Comparison of ENCODE assay signal across 1 cellular context in genomic region chr6:4405609-4406212, GRCh38.
TF ChIP-seq lines count a peak whose summit lies in the region.

No MANE protein-coding gene starts in this region.

TF ChIP-seq in K562, 482 proteins besides CTCF, POLR2A, EP300 and RAD21 (continued from another document):
- no peak for TF ChIP-seq BCLAF1 (IDR thresholded peaks at IDR 0.05; ENCODE audit: borderline replicate concordance in 1 of 2, control insufficient read depth in 1 of 2, low read depth in 2 of 2, low read length in 1 of 2)
- no peak for TF ChIP-seq MBD1 (CRISPR knock-in tag; IDR thresholded peaks at IDR 0.05)
